Comparison of ENCODE assay signal across 8 cellular contexts in the genomic region with DNA sequence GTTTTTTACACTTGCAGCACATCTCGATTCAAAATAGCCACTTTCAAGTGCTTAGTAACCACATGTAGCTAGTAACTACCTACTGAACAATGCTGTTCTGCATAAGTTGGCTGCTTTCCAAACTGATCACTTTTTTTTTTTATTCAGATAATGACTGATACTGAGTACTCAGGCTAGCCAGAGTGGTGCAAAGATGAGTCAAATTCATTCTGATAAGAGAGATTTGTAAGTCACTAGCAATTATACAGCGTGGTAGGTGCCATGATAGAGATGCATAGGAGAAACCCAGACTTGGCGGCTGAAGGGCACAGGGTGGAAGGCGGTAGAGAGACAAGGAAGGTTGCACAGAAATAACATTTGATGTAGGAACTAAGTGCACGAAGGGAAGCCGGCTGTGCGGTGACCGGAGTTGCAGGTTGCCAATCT. TPM values are rescaled to one million over a fixed set of nuclear protein-coding genes. Genes with fewer than 3 reads are reported as not detected.
DNase-seq lines count a peak whose midpoint lies in the region; ATAC-seq and TF ChIP-seq lines count a peak whose summit lies in the region.

No MANE protein-coding gene starts in this region.

- CTCF ChIA-PET in activated naive CD4-positive, alpha-beta T cell treated with anti-CD3 and anti-CD28 coated beads for 36 hours (lab: Charles Lee), result interaction anchor here (0.6 to 2.4 kb wide), 14 partner anchors 10 to 1155 kb away, joined by 3 to 13 read pairs (median 4); partner anchors contain the start of genes KIF4A and PDZD11

- no peak; the same call in 2 of the 3 replicates for ATAC-seq in RWPE2 (ENCODE audit: low read depth)
- ATAC-seq in psoas muscle, result peak in 2 of 4 donors; percentile 3 to 7

- H3K27me3 ChIP-seq in RWPE2 (ENCODE audit: insufficient read depth, poor library complexity, severe bottlenecking) (no peaks in the 10 kb centered on the region), psoas muscle (ENCODE audit: insufficient read depth in 3 of 3, low read length in 2 of 3) (peaks cover 0 to 4% (median 0%) of the 10 kb centered on the region in 3 donors)

- DNase-seq in activated naive CD4-positive, alpha-beta T cell treated with anti-CD3 and anti-CD28 coated beads for 36 hours, result no peak
- DNase-seq in activated naive CD4-positive, alpha-beta T cell (lab: John Stamatoyannopoulos, UW), result no peak
- DNase-seq in RWPE2 (ENCODE audit: low spot score), result no peak
- DNase-seq in fibroblast of mammary gland (ENCODE audit: low read depth), result no peak
- DNase-seq in psoas muscle, result no peak
- DNase-seq in NCI-H2081 treated with DMSO at 0.1 percent for 48 hours (lab: John Stamatoyannopoulos, UW), result no peak
- no peak for DNase-seq in NCI-H2227 (lab: John Stamatoyannopoulos, UW; ENCODE audit: unreplicated experiment)
- DNase-seq in activated effector memory CD4-positive, alpha-beta T cell treated with anti-CD3 and anti-CD28 coated beads, Interleukin-2, amount 50 U/mL, for 16 hours, result no peak

- H3K4me3 Mint-ChIP-seq in activated naive CD4-positive, alpha-beta T cell treated with anti-CD3 and anti-CD28 coated beads for 36 hours, result peak overlapping the region; percentile 97

- H3K4me3 ChIP-seq in RWPE2 (ENCODE audit: severe bottlenecking) (peak overlapping the region; percentile 76), fibroblast of mammary gland (ENCODE audit: control insufficient read depth, low read depth, low read length) (peak overlapping the region; percentile 81), psoas muscle (peak overlapping the region; percentile 85)

- peaks cover 5% of the 10 kb centered on the region; the same call in 1 of the 2 replicates for H3K36me3 ChIP-seq in RWPE2 (ENCODE audit: low read depth)
- peaks cover 0 to 14% of the 10 kb centered on the region in 2 donors for H3K36me3 ChIP-seq in psoas muscle (ENCODE audit: insufficient read depth in 1 of 2, low read depth in 1 of 2)

- H3K27me3 Mint-ChIP-seq in activated naive CD4-positive, alpha-beta T cell treated with anti-CD3 and anti-CD28 coated beads for 36 hours (ENCODE audit: low read depth), result no peaks in the 10 kb centered on the region

- peaks cover 29% of the 10 kb centered on the region for H3K4me1 Mint-ChIP-seq in activated naive CD4-positive, alpha-beta T cell treated with anti-CD3 and anti-CD28 coated beads for 36 hours (ENCODE audit: low read depth)

- H3K9me3 Mint-ChIP-seq in activated naive CD4-positive, alpha-beta T cell treated with anti-CD3 and anti-CD28 coated beads for 36 hours, result no peaks in the 10 kb centered on the region

- 0 to 34% (median 2%) methylated on average over 4 to 8 of the region's 8 CpGs for WGBS in psoas muscle, 3 donors

- H3K9me3 ChIP-seq in RWPE2 (ENCODE audit: severe bottlenecking), result no peaks in the 10 kb centered on the region
- H3K9me3 ChIP-seq in psoas muscle, result no peaks in the 10 kb centered on the region

- peaks cover 3% of the 10 kb centered on the region for H3K4me1 ChIP-seq in RWPE2 (ENCODE audit: insufficient read depth, poor library complexity, severe bottlenecking)
- H3K4me1 ChIP-seq in psoas muscle, result peaks cover 10% of the 10 kb centered on the region

- H3K27ac Mint-ChIP-seq in activated naive CD4-positive, alpha-beta T cell treated with anti-CD3 and anti-CD28 coated beads for 36 hours, result peak overlapping the region; percentile 89

- H3K36me3 Mint-ChIP-seq in activated naive CD4-positive, alpha-beta T cell treated with anti-CD3 and anti-CD28 coated beads for 36 hours (ENCODE audit: low read depth), result peaks cover 5% of the 10 kb centered on the region

- intact Hi-C loops in activated naive CD4-positive, alpha-beta T cell treated with anti-CD3 and anti-CD28 coated beads for 36 hours (cut with micrococcal nuclease), result loop anchor here (1.0 to 10.0 kb wide), 9 partner anchors 41 to 966 kb away; partner anchors contain the start of genes EDA, PDZD11 and PJA1
- intact Hi-C loops in psoas muscle (cut with DNase I), result loop anchor here (2.0 to 10.0 kb wide), 2 partner anchors 300 to 302 kb away; no protein-coding TSS in a partner anchor

- no peak for TF ChIP-seq CTCF in RWPE2 (IDR thresholded peaks at IDR 0.05; ENCODE audit: poor library complexity, severe bottlenecking)
- TF ChIP-seq CTCF in fibroblast of mammary gland (conservative IDR thresholded peaks at IDR 0.05; ENCODE audit: control insufficient read depth, insufficient read depth, low read depth, low read length), result no peak
- TF ChIP-seq CTCF in psoas muscle (IDR thresholded peaks at IDR 0.05), result no peak

- peak overlapping the region; percentile 50 for H3K27ac ChIP-seq in RWPE2 (ENCODE audit: poor library complexity, severe bottlenecking)
- H3K27ac ChIP-seq in psoas muscle, result peak overlapping the region; percentile 77

RNA-seq across cellular contexts. Expression of gene IGBP1, which starts 0.4 kb away (rescaled TPM):
- total RNA-seq in activated naive CD4-positive, alpha-beta T cell treated with anti-CD3 and anti-CD28 coated beads for 36 hours, result 10 to 100 TPM; 48.7 to 50.8 TPM
- total RNA-seq in psoas muscle, result 10 to 100 TPM; 45.0 to 60.6 (median 59.3) TPM
- polyA plus RNA-seq in psoas muscle, result 10 to 100 TPM; 73.9 to 81.5 (median 79.0) TPM

RNA-seq across cellular contexts. Expression of gene DGAT2L6, which starts 44.4 kb away (rescaled TPM):
- total RNA-seq in activated naive CD4-positive, alpha-beta T cell treated with anti-CD3 and anti-CD28 coated beads for 36 hours, result not detected
- total RNA-seq in psoas muscle, result not detected
- polyA plus RNA-seq in psoas muscle, result not detected
